9 cellular contexts compared by ENCODE assay signal in the genomic region with DNA sequence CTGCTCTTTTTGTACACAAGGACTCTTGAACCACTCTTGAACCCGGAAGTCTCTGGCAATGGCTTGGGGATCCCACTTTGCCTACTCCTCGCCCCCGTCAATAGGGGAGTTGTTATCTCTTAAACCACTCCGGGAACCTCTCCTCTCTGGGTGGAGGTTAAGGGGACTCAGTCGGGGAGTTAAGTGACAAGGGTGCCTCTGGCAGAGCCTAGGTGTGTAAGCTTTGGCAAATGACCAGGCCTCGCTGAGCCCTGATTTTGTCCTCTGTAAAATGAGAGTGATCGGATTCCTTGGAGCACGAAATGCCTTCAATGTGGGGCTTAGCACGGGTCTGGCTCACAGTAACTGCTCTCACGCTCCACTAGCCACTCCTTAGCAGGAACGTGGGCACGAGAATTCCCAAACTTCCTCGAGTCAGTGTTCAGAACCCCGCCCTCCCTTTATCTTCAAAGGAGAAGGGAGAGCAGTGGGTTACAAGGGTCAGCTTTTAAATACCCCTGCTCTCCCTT.
DNase-seq lines count a peak whose midpoint lies in the region; ATAC-seq, FAIRE-seq and TF ChIP-seq lines count a peak whose summit lies in the region.
"Had no signal": no experiment of that assay in that cellular context is flagged by ENCODE, and none has a peak within 500 bp of the region (broad histone marks: within the 10 kb centered on the region; RNA-seq: fewer than 3 reads in every experiment).

No MANE protein-coding gene starts in this region.

- H2AK5ac ChIP-seq in mesendoderm (ENCODE audit: low read length), result peak overlapping the region; percentile 15

- H3K79me2 ChIP-seq in GM12878 (ENCODE audit: control insufficient read depth, insufficient read depth, low read length) (no peaks in the 10 kb centered on the region), mesendoderm (ENCODE audit: control insufficient read depth, insufficient read depth, low read length) (no peaks in the 10 kb centered on the region)

- TF ChIP-seq EP300 in GM12878 (IDR thresholded peaks at IDR 0.05; ENCODE audit: borderline replicate concordance in 1 of 2, control insufficient read depth in 1 of 2, low read depth in 2 of 2, low read length in 2 of 2), result no peak

- TF ChIP-seq CTCF in heart left ventricle (IDR thresholded peaks at IDR 0.05), result no peak
- TF ChIP-seq CTCF in GM12878 (IDR thresholded peaks at IDR 0.05 in 2 of 3, conservative IDR thresholded peaks at IDR 0.05 in 1 of 3; ENCODE audit: control insufficient read depth in 2 of 3, extremely low read depth in 1 of 3, insufficient read depth in 1 of 3, low read depth in 3 of 3, low read length in 3 of 3), result no peak

- H3K27ac ChIP-seq in heart left ventricle (peak overlapping the region in 2 of 12 donors; percentile 12 to 66), GM12878 (ENCODE audit: control insufficient read depth, insufficient read depth) (no peak overlapping the region), mesendoderm (ENCODE audit: low read depth, low read length) (peak overlapping the region; percentile 20), urinary bladder (ENCODE audit: low read depth) (peak overlapping the region; percentile 35)

- TF ChIP-seq POLR2A in heart left ventricle (IDR thresholded peaks at IDR 0.05) (no peak), GM12878 (IDR thresholded peaks at IDR 0.05; ENCODE audit: low read depth, low read length) (no peak)

- no peaks in the 10 kb centered on the region for H4K20me1 ChIP-seq in GM12878 (ENCODE audit: control insufficient read depth, insufficient read depth)

- no peak overlapping the region for H2AFZ ChIP-seq in GM12878 (ENCODE audit: control insufficient read depth, low read depth, low read length)

- 63 to 70% (median 67%) methylated on average over 12 to 14 of the region's 14 CpGs for WGBS in heart left ventricle, 4 donors
- WGBS in GM12878 (ENCODE audit: insufficient coverage, insufficient replicate concordance, low lambda C conversion rate, missing lambda C conversion rate), result 53% methylated on average over 14 of the region's 14 CpGs
- WGBS in mesendoderm (ENCODE audit: extremely low coverage, insufficient coverage, low lambda C conversion rate), result no CpG with 5 or more reads among the region's 14 CpGs
- WGBS in urinary bladder, result 69% methylated on average over 14 of the region's 14 CpGs

- RAD21 ChIA-PET in GM12878 (lab: Charles Lee; ENCODE audit: unreplicated experiment), result interaction anchor here (0.6 to 8.5 kb wide), 11 partner anchors 18 to 605 kb away, joined by 3 to 163 read pairs (median 8); no protein-coding TSS in a partner anchor

- in situ Hi-C loops in GM12878 (cut with MboI), result no loop called here

- H3K56ac ChIP-seq in mesendoderm (ENCODE audit: low read length), result peak overlapping the region; percentile 76

- H4K5ac ChIP-seq in mesendoderm (ENCODE audit: low read length), result peak overlapping the region; percentile 78

- FAIRE-seq in GM12878 (lab: Jason Lieb, UNC), result no peak
- FAIRE-seq in frontal cortex (lab: Jason Lieb, UNC), result no peak

- H3K4me1 ChIP-seq in heart left ventricle (peaks cover 0 to 26% (median 12%) of the 10 kb centered on the region in 12 donors), GM12878 (ENCODE audit: control insufficient read depth, insufficient read depth, low read length) (peaks cover 9% of the 10 kb centered on the region; the same call in 1 of the 2 replicates), mesendoderm (ENCODE audit: control insufficient read depth, low read depth, low read length) (peaks cover 7% of the 10 kb centered on the region), urinary bladder (ENCODE audit: insufficient read depth) (no peaks in the 10 kb centered on the region)

- H2BK15ac ChIP-seq in mesendoderm (replicated peaks; ENCODE audit: low read depth), result no peak overlapping the region

- H3K36me3 ChIP-seq in heart left ventricle, result no peaks in the 10 kb centered on the region
- H3K36me3 ChIP-seq in GM12878 (ENCODE audit: control insufficient read depth in 2 of 2, insufficient read depth in 2 of 2, low read length in 1 of 2), result no peaks in the 10 kb centered on the region
- H3K36me3 ChIP-seq in mesendoderm (ENCODE audit: control insufficient read depth, insufficient read depth, low read length), result no peaks in the 10 kb centered on the region
- H3K36me3 ChIP-seq in urinary bladder (ENCODE audit: insufficient read depth), result no peaks in the 10 kb centered on the region

- H3K4me3 ChIP-seq in heart left ventricle (peak overlapping the region in 9 of 12 donors; percentile 36 to 82 (median 62)), GM12878 (peak overlapping the region; percentile 63), mesendoderm (ENCODE audit: low read length) (no peak overlapping the region), urinary bladder (ENCODE audit: low read depth, low read length) (no peak overlapping the region)

- POLR2A ChIA-PET in GM12878 (lab: Charles Lee), result interaction anchor here (0.6 to 1.0 kb wide), 3 partner anchors 298 to 570 kb away, joined by 3 to 9 read pairs (median 4); no protein-coding TSS in a partner anchor

- H3K79me1 ChIP-seq in mesendoderm (ENCODE audit: low read length), result no peaks in the 10 kb centered on the region

- ATAC-seq in heart left ventricle (no peak), GM12878 (no peak)

- no TSS peak for BruUV-seq in GM12878 (replicated peaks; lab: Mats Ljungman, UMichigan)

- SMC1A ChIA-PET in GM12878 (lab: Charles Lee; ENCODE audit: uncharacterized antibody, unreplicated experiment), result interaction anchor here (0.6 to 7.7 kb wide), 11 partner anchors 18 to 606 kb away, joined by 3 to 165 read pairs (median 5); a partner anchor contains a TSS

- H2BK5ac ChIP-seq in mesendoderm (ENCODE audit: low read length), result peak overlapping the region; percentile 23

- H2BK120ac ChIP-seq in mesendoderm (ENCODE audit: low read depth, low read length), result peak overlapping the region; percentile 7

- H4K8ac ChIP-seq in mesendoderm (ENCODE audit: low read depth, low read length), result no peak overlapping the region

- intact Hi-C loops in heart left ventricle (cut with DNase I), result loop anchor here (1.0 to 10.0 kb wide), 16 partner anchors 179 to 607 kb away; a partner anchor contains a TSS
- intact Hi-C loops in cardiac septum (cut with DNase I), result loop anchor here (2.0 kb wide), 3 partner anchors 267 to 605 kb away; no protein-coding TSS in a partner anchor
- intact Hi-C loops in GM12878 (cut with micrococcal nuclease; ENCODE audit: unreplicated experiment), result loop anchor here (1.0 to 2.0 kb wide), 3 partner anchors 177 to 343 kb away; no protein-coding TSS in a partner anchor

- H3K27me3 ChIP-seq in heart left ventricle (no peaks in the 10 kb centered on the region), GM12878 (replicated peaks in 1 of 2; ENCODE audit: control insufficient read depth in 2 of 2, insufficient read depth in 2 of 2, low read length in 1 of 2) (no peaks in the 10 kb centered on the region), mesendoderm (ENCODE audit: insufficient read depth, low read length, poor library complexity) (no peaks in the 10 kb centered on the region)

- DNase-seq in heart left ventricle (no peak), cardiac septum (ENCODE audit: low spot score) (no peak), GM12878 (ENCODE audit: low read depth, low spot score) (no peak), mesendoderm (peak; percentile 49), frontal cortex (ENCODE audit: low spot score in 2 of 2) (no peak), AML-193 (lab: John Stamatoyannopoulos, UW) (no peak), NCI-H2196 treated with DMSO at 0.1 percent for 48 hours (lab: John Stamatoyannopoulos, UW; ENCODE audit: unreplicated experiment) (no peak)
- DNase-seq: activated CD4-positive, alpha-beta T cell treated with anti-CD3 and anti-CD28 coated beads for 1 hour had no signal

- CTCF ChIA-PET in GM12878 (lab: Yijun Ruan, JAX), result interaction anchor here (0.6 to 8.9 kb wide), 27 partner anchors 9 to 659 kb away, joined by 3 to 286 read pairs (median 5); no protein-coding TSS in a partner anchor

- H3K23ac ChIP-seq in mesendoderm (ENCODE audit: low read length), result no peak overlapping the region

- peak overlapping the region; percentile 91 for H3K4me2 ChIP-seq in GM12878 (ENCODE audit: control insufficient read depth, insufficient read depth)
- peak overlapping the region; percentile 32 for H3K4me2 ChIP-seq in mesendoderm (ENCODE audit: low read length)

- H3K4ac ChIP-seq in mesendoderm (ENCODE audit: low read depth, low read length), result peak overlapping the region; percentile 81

- no peak for TF ChIP-seq RAD21 in GM12878 (IDR thresholded peaks at IDR 0.05; ENCODE audit: insufficient read depth, low read depth, low read length)

- H3K18ac ChIP-seq in mesendoderm (ENCODE audit: low read length), result peak overlapping the region; percentile 91

- H3K9me3 ChIP-seq in heart left ventricle (no peaks in the 10 kb centered on the region), GM12878 (replicated peaks; ENCODE audit: control insufficient read depth, insufficient read depth, low read length) (no peaks in the 10 kb centered on the region)

- 0 out of 2 replicates have a peak overlapping the region, but pooled peaks have one; percentile 45 for H3K9ac ChIP-seq in GM12878 (ENCODE audit: control insufficient read depth, insufficient read depth, low read length)
- H3K9ac ChIP-seq in mesendoderm (ENCODE audit: low read length), result peak overlapping the region; percentile 53

TF ChIP-seq in GM12878, 131 proteins besides CTCF, POLR2A, EP300 and RAD21 (continues in another document):
- TF ChIP-seq SP1 (IDR thresholded peaks at IDR 0.05; ENCODE audit: low read depth, low read length), result no peak
- no peak for TF ChIP-seq PML (IDR thresholded peaks at IDR 0.05; ENCODE audit: low read length)
- TF ChIP-seq, protein P1, sequence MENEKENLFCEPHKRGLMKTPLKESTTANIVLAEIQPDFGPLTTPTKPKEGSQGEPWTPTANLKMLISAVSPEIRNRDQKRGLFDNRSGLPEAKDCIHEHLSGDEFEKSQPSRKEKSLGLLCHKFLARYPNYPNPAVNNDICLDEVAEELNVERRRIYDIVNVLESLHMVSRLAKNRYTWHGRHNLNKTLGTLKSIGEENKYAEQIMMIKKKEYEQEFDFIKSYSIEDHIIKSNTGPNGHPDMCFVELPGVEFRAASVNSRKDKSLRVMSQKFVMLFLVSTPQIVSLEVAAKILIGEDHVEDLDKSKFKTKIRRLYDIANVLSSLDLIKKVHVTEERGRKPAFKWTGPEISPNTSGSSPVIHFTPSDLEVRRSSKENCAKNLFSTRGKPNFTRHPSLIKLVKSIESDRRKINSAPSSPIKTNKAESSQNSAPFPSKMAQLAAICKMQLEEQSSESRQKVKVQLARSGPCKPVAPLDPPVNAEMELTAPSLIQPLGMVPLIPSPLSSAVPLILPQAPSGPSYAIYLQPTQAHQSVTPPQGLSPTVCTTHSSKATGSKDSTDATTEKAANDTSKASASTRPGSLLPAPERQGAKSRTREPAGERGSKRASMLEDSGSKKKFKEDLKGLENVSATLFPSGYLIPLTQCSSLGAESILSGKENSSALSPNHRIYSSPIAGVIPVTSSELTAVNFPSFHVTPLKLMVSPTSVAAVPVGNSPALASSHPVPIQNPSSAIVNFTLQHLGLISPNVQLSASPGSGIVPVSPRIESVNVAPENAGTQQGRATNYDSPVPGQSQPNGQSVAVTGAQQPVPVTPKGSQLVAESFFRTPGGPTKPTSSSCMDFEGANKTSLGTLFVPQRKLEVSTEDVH (IDR thresholded peaks at IDR 0.05; ENCODE audit: low read depth, partially characterized antibody), result no peak
- TF ChIP-seq JUND (IDR thresholded peaks at IDR 0.05; ENCODE audit: low read depth, low read length), result no peak

Comparison
In these comparisons a context has a peak if more than half of its experiments do, and no peak if none do; other contexts are left out.
1. H3K4me3 ChIP-seq: peak in heart left ventricle (9 of 12) and GM12878 (single experiment); none in mesendoderm (single experiment) and urinary bladder (single experiment).